8 cellular contexts compared by ENCODE assay signal in the genomic region with DNA sequence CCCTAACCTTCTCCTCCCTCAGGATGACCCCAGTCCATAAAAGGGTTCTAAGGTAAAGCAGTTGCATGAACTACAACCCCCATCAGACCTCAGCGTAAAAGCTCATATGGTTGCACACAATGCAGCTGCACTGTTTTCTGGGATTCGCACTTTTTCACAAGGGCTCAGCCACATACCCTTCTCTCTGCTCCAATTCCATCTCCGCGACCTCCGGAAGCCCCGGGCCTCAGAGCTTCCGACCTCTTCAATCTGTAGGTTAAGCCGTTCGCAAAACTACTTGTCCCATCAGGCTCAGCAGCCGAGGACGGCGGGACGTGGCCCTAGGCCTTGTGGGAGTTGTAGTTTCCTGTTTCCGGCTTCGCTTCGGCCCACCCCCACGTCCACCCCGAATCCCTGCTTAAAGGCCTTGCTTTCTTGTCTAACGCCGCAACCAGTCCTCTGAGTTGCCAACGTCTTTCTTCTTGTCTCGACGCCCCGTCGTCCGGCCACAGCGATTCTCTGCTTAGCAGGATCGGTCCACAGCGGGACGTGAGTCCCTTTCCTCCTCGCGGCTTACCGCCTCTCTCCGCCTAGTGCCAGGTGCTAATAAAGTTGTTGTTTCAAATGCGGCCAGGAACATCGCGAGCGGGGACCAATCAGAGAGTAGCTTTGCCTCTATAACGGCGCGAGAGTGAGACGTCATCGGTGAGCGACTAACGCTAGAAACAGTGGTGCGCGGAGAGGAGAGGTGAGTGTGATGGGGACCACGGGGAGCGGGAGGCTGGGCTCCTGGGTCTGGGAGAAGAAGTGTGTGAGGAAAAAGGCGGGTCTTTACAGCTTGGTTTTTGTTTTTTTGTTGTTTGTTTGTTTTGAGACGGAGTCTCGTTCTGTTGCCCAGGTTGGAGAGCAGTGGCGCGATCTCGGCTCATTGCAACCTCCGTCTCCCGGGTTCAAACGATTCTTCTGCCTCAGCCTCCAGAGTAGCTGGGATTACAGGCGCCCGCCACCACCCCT. TPM values are rescaled to one million over a fixed set of nuclear protein-coding genes. Genes with fewer than 3 reads are reported as not detected.
DNase-seq lines count a peak whose midpoint lies in the region; ATAC-seq and TF ChIP-seq lines count a peak whose summit lies in the region.

Gene PRPF31 (plus strand): TSS at position 684 of the 993 bp plus-strand sequence. CDS start 2,525 bp downstream, outside the sequence.
A gene with protein sequence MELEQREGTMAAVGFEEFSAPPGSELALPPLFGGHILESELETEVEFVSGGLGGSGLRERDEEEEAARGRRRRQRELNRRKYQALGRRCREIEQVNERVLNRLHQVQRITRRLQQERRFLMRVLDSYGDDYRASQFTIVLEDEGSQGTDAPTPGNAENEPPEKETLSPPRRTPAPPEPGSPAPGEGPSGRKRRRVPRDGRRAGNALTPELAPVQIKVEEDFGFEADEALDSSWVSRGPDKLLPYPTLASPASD (minus strand): TSS at position 587 of the 993 bp plus-strand sequence. CDS start 388 bp downstream, at position 199.

- H3K36me3 ChIP-seq in left ventricle myocardium inferior: peaks cover 43% of the 10 kb centered on the region

- H3K36me3 Mint-ChIP-seq in T-helper 1 cell treated with Interleukin-12 subunit alpha and Interleukin-12 subunit beta and Interleukin-4 antibody, amounts not matched to agents 30 μg/mL and 1 μg/mL, for 36 hours (ENCODE audit: low read depth): peaks cover 27% of the 10 kb centered on the region
- H3K36me3 Mint-ChIP-seq in progenitor cell of endocrine pancreas (ENCODE audit: insufficient read depth): peaks cover 13% of the 10 kb centered on the region

- H3K4me1 Mint-ChIP-seq in T-helper 1 cell treated with Interleukin-12 subunit alpha and Interleukin-12 subunit beta and Interleukin-4 antibody, amounts not matched to agents 30 μg/mL and 1 μg/mL, for 36 hours (ENCODE audit: low read depth): peaks cover 19% of the 10 kb centered on the region
- H3K4me1 Mint-ChIP-seq in progenitor cell of endocrine pancreas (ENCODE audit: low read depth): peaks cover 18% of the 10 kb centered on the region

- peak within 1 kb of the TSS; percentile 87 for H3K27ac Mint-ChIP-seq in T-helper 1 cell treated with Interleukin-12 subunit alpha and Interleukin-12 subunit beta and Interleukin-4 antibody, amounts not matched to agents 30 μg/mL and 1 μg/mL, for 36 hours
- peak within 1 kb of the TSS; percentile 94 for H3K27ac Mint-ChIP-seq in progenitor cell of endocrine pancreas

- peak within 1 kb of the TSS; percentile 90 for H3K4me3 ChIP-seq in left ventricle myocardium inferior

- no peaks in the 10 kb centered on the region for H3K27me3 Mint-ChIP-seq in T-helper 1 cell treated with Interleukin-12 subunit alpha and Interleukin-12 subunit beta and Interleukin-4 antibody, amounts not matched to agents 30 μg/mL and 1 μg/mL, for 36 hours (ENCODE audit: low read depth)
- no peaks in the 10 kb centered on the region for H3K27me3 Mint-ChIP-seq in progenitor cell of endocrine pancreas

- intact Hi-C loops in left ventricle myocardium inferior (cut with micrococcal nuclease): no loop called here

- no peaks in the 10 kb centered on the region for H3K27me3 ChIP-seq in left ventricle myocardium inferior (ENCODE audit: low read depth)

- DNase-seq in GM13977 (ENCODE audit: low spot score) (peak; percentile 97), NCI-H1694 (lab: John Stamatoyannopoulos, UW) (peak; percentile 97), amniotic stem cell (lab: John Stamatoyannopoulos, UW) (peak; percentile 99), left ventricle myocardium inferior (peak; percentile 97), progenitor cell of endocrine pancreas (ENCODE audit: low spot score, unreplicated experiment) (peak; percentile 89), ureter (ENCODE audit: low spot score) (peak; percentile 97)

- peak within 1 kb of the TSS; percentile 94 for H3K4me3 Mint-ChIP-seq in T-helper 1 cell treated with Interleukin-12 subunit alpha and Interleukin-12 subunit beta and Interleukin-4 antibody, amounts not matched to agents 30 μg/mL and 1 μg/mL, for 36 hours
- peak within 1 kb of the TSS; percentile 95 for H3K4me3 Mint-ChIP-seq in progenitor cell of endocrine pancreas (ENCODE audit: low read depth)

- no peak for TF ChIP-seq CTCF in GM13977 (IDR thresholded peaks at IDR 0.05; ENCODE audit: extremely low read depth, insufficient read depth, missing control alignments)
- no peak for TF ChIP-seq CTCF in left ventricle myocardium inferior (IDR thresholded peaks at IDR 0.05; ENCODE audit: borderline replicate concordance)
- no peak for TF ChIP-seq CTCF in progenitor cell of endocrine pancreas (IDR thresholded peaks at IDR 0.05; ENCODE audit: unreplicated experiment)

- ATAC-seq in HG02884 (IDR thresholded peaks at IDR 0.05; ENCODE audit: unreplicated experiment): peak; percentile 69

- H3K9me3 ChIP-seq in left ventricle myocardium inferior (replicated peaks): no peaks in the 10 kb centered on the region

- in situ Hi-C loops in GM13977 (cut with MboI; ENCODE audit: low pct_unique_long_range_greater_than_20kb, low sequenced_read_pairs, unreplicated experiment): no loop called here

- peaks cover 33% of the 10 kb centered on the region for H3K4me1 ChIP-seq in left ventricle myocardium inferior

- H3K9me3 Mint-ChIP-seq in T-helper 1 cell treated with Interleukin-12 subunit alpha and Interleukin-12 subunit beta and Interleukin-4 antibody, amounts not matched to agents 30 μg/mL and 1 μg/mL, for 36 hours: no peaks in the 10 kb centered on the region
- H3K9me3 Mint-ChIP-seq in progenitor cell of endocrine pancreas (ENCODE audit: low read depth): no peaks in the 10 kb centered on the region

- peak within 1 kb of the TSS; percentile 93 for H3K27ac ChIP-seq in left ventricle myocardium inferior (replicated peaks)

RNA-seq across cellular contexts. Expression of gene PRPF31, which starts in this region (rescaled TPM):
- total RNA-seq in left ventricle myocardium inferior (39.5 TPM), progenitor cell of endocrine pancreas (71.3 and 78.8 TPM in 2 replicates), ureter (59.0 TPM)

RNA-seq across cellular contexts. Expression of the second gene that starts in this region (rescaled TPM):
- total RNA-seq in left ventricle myocardium inferior (14.5 TPM), progenitor cell of endocrine pancreas (21.1 and 21.8 TPM in 2 replicates), ureter (16.8 TPM)

Comparison
In these comparisons a context has a peak if more than half of its experiments do, and no peak if none do; other contexts are left out.
1. Peak in every context shown above with its lines: DNase-seq, ATAC-seq, H3K4me3 ChIP-seq and H3K27ac ChIP-seq.